27 cellular contexts compared by ENCODE assay signal in genomic region chr10:71952745-71953144, GRCh38. TPM values are rescaled to one million over a fixed set of nuclear protein-coding genes. Genes with fewer than 3 reads are reported as not detected.
"Had no signal": no experiment of that assay in that cellular context is flagged by ENCODE, and none has a peak within 500 bp of the region (broad histone marks: within the 10 kb centered on the region; RNA-seq: fewer than 3 reads in every experiment).

No MANE protein-coding gene starts in this region.

- H3K4me3 ChIP-seq: ascending aorta, SJCRH30, SK-N-MC had no signal

- FAIRE-seq: TTC549 had no signal

- H3K27ac ChIP-seq: ascending aorta, SJCRH30, SK-N-MC had no signal

- ATAC-seq: activated CD4-positive, alpha-beta T cell treated with anti-CD3 and anti-CD28 coated beads for 36 hours; activated CD4-positive, CD25-positive, alpha-beta regulatory T cell treated with anti-CD3 and anti-CD28 coated beads, Interleukin-2, amount 50 U/mL, for 24 hours; activated CD8-positive, alpha-beta T cell treated with anti-CD3 and anti-CD28 coated beads, Interleukin-2, amount 10 ng/mL, durations not matched to agents 7 days and 5 days; Panc1; WTC11 had no signal

- DNase-seq: activated CD4-positive, alpha-beta T cell treated with anti-CD3 and anti-CD28 coated beads for 36 hours; activated CD4-positive, alpha-beta T cell treated with anti-CD3 and anti-CD28 coated beads, Interleukin-2, amount 10 ng/mL, durations not matched to agents 7 days and 5 days; activated CD4-positive, alpha-beta T cell treated with anti-CD3 and anti-CD28 coated beads, Interleukin-2, amount 50 U/mL, for 48 hours; activated CD8-positive, alpha-beta T cell treated with anti-CD3 and anti-CD28 coated beads, Interleukin-2, amount 10 ng/mL, durations not matched to agents 7 days and 5 days; activated gamma-delta T cell; activated naive CD4-positive, alpha-beta T cell treated with Interleukin-2 at 50 U/mL for 16 hours; activated naive CD8-positive, alpha-beta T cell treated with anti-CD3 and anti-CD28 coated beads, Interleukin-2, amount 10 ng/mL, durations not matched to agents 7 days and 5 days; activated T-cell treated with anti-CD3 and anti-CD28 coated beads, Interleukin-2, amount 50 U/mL, for 24 hours; amygdala; caudate nucleus; cerebellar nuclear complex; NCI-H1092 treated with DMSO at 0.1 percent for 48 hours; NCI-H1417; NCI-H187 treated with DMSO at 0.1 percent for 48 hours; NCI-H2081; NCI-H2171 treated with DMSO at 0.1 percent for 48 hours; NCI-H2227 treated with DMSO at 0.1 percent for 48 hours; NCI-H524 treated with DMSO at 0.1 percent for 48 hours; SHP77; SJCRH30 had no signal

RNA-seq across cellular contexts. Expression of gene CHST3, which starts 11.4 kb away (rescaled TPM):
- total RNA-seq: activated CD8-positive, alpha-beta T cell treated with anti-CD3 and anti-CD28 coated beads, Interleukin-2, amount 10 ng/mL, durations not matched to agents 7 days and 5 days; activated naive CD8-positive, alpha-beta T cell treated with anti-CD3 and anti-CD28 coated beads, Interleukin-2, amount 10 ng/mL, durations not matched to agents 7 days and 5 days; T-helper 1 cell treated with Interleukin-12 subunit alpha and Interleukin-12 subunit beta and Interleukin-4 antibody, amounts not matched to agents 30 ng/mL and 1 ng/mL, for 36 hours had no signal
